ENCODE assay signal across 18 cellular contexts in genomic region chr2:173851256-173851655, GRCh38.
DNase-seq lines count a peak whose midpoint lies in the region; ATAC-seq, FAIRE-seq and TF ChIP-seq lines count a peak whose summit lies in the region.
"Had no signal": no experiment of that assay in that cellular context is flagged by ENCODE, and none has a peak within 500 bp of the region (broad histone marks: within the 10 kb centered on the region; RNA-seq: fewer than 3 reads in every experiment).

No MANE protein-coding gene starts in this region.

- DNase-seq in GM04504 (ENCODE audit: low read depth) (peak; percentile 38), SJCRH30 (peak; percentile 20 to 50), fibroblast of the aortic adventitia (ENCODE audit: low read depth) (peak; percentile 96), gastrocnemius medialis (peak in 1 of 2 donors; percentile 29), urothelium cell line (ENCODE audit: low spot score) (no peak), SKM-1 treated with dmso at 0.1 percent for 144 hours (lab: John Stamatoyannopoulos, UW; ENCODE audit: unreplicated experiment) (no peak), brain microvascular endothelial cell (no peak)
- DNase-seq in activated CD8-positive, alpha-beta memory T cell treated with anti-CD3 and anti-CD28 coated beads, Interleukin-2, amount 10 ng/mL, durations not matched to agents 7 days and 5 days = no peak
- DNase-seq: activated CD8-positive, alpha-beta memory T cell treated with anti-CD3 and anti-CD28 coated beads for 24 hours; central memory CD4-positive, alpha-beta T cell; DMS53; NCI-H1105; occipital lobe had no signal

- no peak for FAIRE-seq in urothelium cell line (lab: Jason Lieb, UNC)
- FAIRE-seq: endometrium, H1 had no signal

- ATAC-seq in gastrocnemius medialis = peak; percentile 16 to 30
- ATAC-seq in activated CD8-positive, alpha-beta memory T cell treated with anti-CD3 and anti-CD28 coated beads, Interleukin-2, amount 10 ng/mL, durations not matched to agents 7 days and 5 days = no peak
- ATAC-seq: stimulated activated memory B cell treated with anti-CD40 and anti-IgM and Interleukin-4, amounts not matched to agents 10 μg/mL and 1 μg/mL and 100 μg/mL, for 72 hours had no signal

- TF ChIP-seq CTCF in fibroblast of the aortic adventitia (IDR thresholded peaks at IDR 0.05; ENCODE audit: insufficient read depth, low read length) (peak; percentile 18), gastrocnemius medialis (IDR thresholded peaks at IDR 0.05 in 4 of 5, conservative IDR thresholded peaks at IDR 0.05 in 1 of 5) (no peak), brain microvascular endothelial cell (IDR thresholded peaks at IDR 0.05; ENCODE audit: low read depth, low read length, missing control alignments) (no peak)

- H3K9me3 Mint-ChIP-seq in activated CD8-positive, alpha-beta memory T cell treated with anti-CD3 and anti-CD28 coated beads, Interleukin-2, amount 10 ng/mL, durations not matched to agents 7 days and 5 days (ENCODE audit: low read depth) = no peaks in the 10 kb centered on the region
- H3K9me3 Mint-ChIP-seq: stimulated activated memory B cell treated with anti-CD40 and anti-IgM and Interleukin-4, amounts not matched to agents 10 μg/mL and 1 μg/mL and 100 μg/mL, for 72 hours had no signal

- H3K9me3 ChIP-seq in SJCRH30 (replicated peaks) = no peaks in the 10 kb centered on the region
- H3K9me3 ChIP-seq in gastrocnemius medialis = no peaks in the 10 kb centered on the region

- no peaks in the 10 kb centered on the region for H3K4me1 Mint-ChIP-seq in activated CD8-positive, alpha-beta memory T cell treated with anti-CD3 and anti-CD28 coated beads, Interleukin-2, amount 10 ng/mL, durations not matched to agents 7 days and 5 days
- H3K4me1 Mint-ChIP-seq: stimulated activated memory B cell treated with anti-CD40 and anti-IgM and Interleukin-4, amounts not matched to agents 10 μg/mL and 1 μg/mL and 100 μg/mL, for 72 hours had no signal

- H3K4me3 ChIP-seq in SJCRH30 (no peak overlapping the region), fibroblast of the aortic adventitia (ENCODE audit: low read depth, low read length) (no peak overlapping the region), gastrocnemius medialis (no peak overlapping the region), brain microvascular endothelial cell (ENCODE audit: low read depth, low read length) (no peak overlapping the region)
- H3K4me3 ChIP-seq: SK-N-MC, smooth muscle cell had no signal

- H3K27me3 ChIP-seq in SJCRH30 (no peaks in the 10 kb centered on the region), gastrocnemius medialis (no peaks in the 10 kb centered on the region), brain microvascular endothelial cell (replicated peaks) (no peaks in the 10 kb centered on the region)

- H3K27ac ChIP-seq in SJCRH30 = no peak overlapping the region
- no peak overlapping the region for H3K27ac ChIP-seq in gastrocnemius medialis
- H3K27ac ChIP-seq in brain microvascular endothelial cell = no peak overlapping the region
- H3K27ac ChIP-seq: SK-N-MC had no signal

- no peak overlapping the region for H3K4me3 Mint-ChIP-seq in activated CD8-positive, alpha-beta memory T cell treated with anti-CD3 and anti-CD28 coated beads, Interleukin-2, amount 10 ng/mL, durations not matched to agents 7 days and 5 days
- H3K4me3 Mint-ChIP-seq: stimulated activated memory B cell treated with anti-CD40 and anti-IgM and Interleukin-4, amounts not matched to agents 10 μg/mL and 1 μg/mL and 100 μg/mL, for 72 hours had no signal

- intact Hi-C loops in gastrocnemius medialis (cut with DNase I; ENCODE audit: low total_unique reads) = no loop called here

- H3K36me3 ChIP-seq in SJCRH30 = no peaks in the 10 kb centered on the region
- no peaks in the 10 kb centered on the region for H3K36me3 ChIP-seq in gastrocnemius medialis
- no peaks in the 10 kb centered on the region for H3K36me3 ChIP-seq in brain microvascular endothelial cell (replicated peaks)

- in situ Hi-C loops in gastrocnemius medialis (cut with MboI; ENCODE audit: low sequenced_read_pairs in 4 of 4) = loop anchor here in 1 of 4 donors (25.0 kb wide), 1 partner anchor 439 kb away; no protein-coding TSS in a partner anchor
- in situ Hi-C loops in brain microvascular endothelial cell (cut with HindIII; ENCODE audit: low pct_ligation_motif_present, low sequenced_read_pairs) = no loop called here

- TF ChIP-seq POLR2A in gastrocnemius medialis (IDR thresholded peaks at IDR 0.05) = no peak

- H3K36me3 Mint-ChIP-seq in activated CD8-positive, alpha-beta memory T cell treated with anti-CD3 and anti-CD28 coated beads, Interleukin-2, amount 10 ng/mL, durations not matched to agents 7 days and 5 days = no peaks in the 10 kb centered on the region
- H3K36me3 Mint-ChIP-seq: stimulated activated memory B cell treated with anti-CD40 and anti-IgM and Interleukin-4, amounts not matched to agents 10 μg/mL and 1 μg/mL and 100 μg/mL, for 72 hours had no signal

- CTCF ChIA-PET in activated CD8-positive, alpha-beta memory T cell treated with anti-CD3 and anti-CD28 coated beads, Interleukin-2, amount 10 ng/mL, durations not matched to agents 7 days and 5 days (lab: Charles Lee) = no interaction called here

- peaks cover 27% of the 10 kb centered on the region for H3K4me1 ChIP-seq in SJCRH30
- H3K4me1 ChIP-seq in gastrocnemius medialis = peaks cover 0 to 11% of the 10 kb centered on the region in 2 donors

- peaks cover 21% of the 10 kb centered on the region for H3K27me3 Mint-ChIP-seq in activated CD8-positive, alpha-beta memory T cell treated with anti-CD3 and anti-CD28 coated beads, Interleukin-2, amount 10 ng/mL, durations not matched to agents 7 days and 5 days

- no peak overlapping the region for H3K27ac Mint-ChIP-seq in activated CD8-positive, alpha-beta memory T cell treated with anti-CD3 and anti-CD28 coated beads, Interleukin-2, amount 10 ng/mL, durations not matched to agents 7 days and 5 days
- H3K27ac Mint-ChIP-seq: stimulated activated memory B cell treated with anti-CD40 and anti-IgM and Interleukin-4, amounts not matched to agents 10 μg/mL and 1 μg/mL and 100 μg/mL, for 72 hours had no signal

Comparison
In these comparisons a context has a peak if more than half of its experiments do, and no peak if none do; other contexts are left out.
1. DNase-seq: peak in GM04504 (single experiment), SJCRH30 (2 of 2) and fibroblast of the aortic adventitia (single experiment); none in activated CD8-positive, alpha-beta memory T cell treated with anti-CD3 and anti-CD28 coated beads, Interleukin-2, amount 10 ng/mL, durations not matched to agents 7 days and 5 days (single experiment), urothelium cell line (single experiment), SKM-1 treated with dmso at 0.1 percent for 144 hours (single experiment) and brain microvascular endothelial cell (single experiment).